Comparison of ENCODE assay signal across 23 cellular contexts in genomic region chr9:108972626-108973209, GRCh38. TPM values are rescaled to one million over a fixed set of nuclear protein-coding genes. Genes with fewer than 3 reads are reported as not detected.
DNase-seq lines count a peak whose midpoint lies in the region; ATAC-seq and TF ChIP-seq lines count a peak whose summit lies in the region.
"Had no signal": no experiment of that assay in that cellular context is flagged by ENCODE, and none has a peak within 500 bp of the region (broad histone marks: within the 10 kb centered on the region; RNA-seq: fewer than 3 reads in every experiment).

No MANE protein-coding gene starts in this region.

- no peaks in the 10 kb centered on the region for H3K27me3 ChIP-seq in adrenal gland
- H3K27me3 ChIP-seq: body of pancreas, tibial nerve had no signal

- H3K4me3 ChIP-seq in adrenal gland: no peak overlapping the region
- H3K4me3 ChIP-seq: A549, body of pancreas, prostate gland, tibial nerve had no signal

- intact Hi-C loops in adrenal gland (cut with DNase I): no loop called here

- H3K4me1 Mint-ChIP-seq in nephron: peaks cover 38% of the 10 kb centered on the region
- H3K4me1 Mint-ChIP-seq in activated T-cell treated with anti-CD3 and anti-CD28 coated beads, Interleukin-2, amount 50 U/mL, for 72 hours (ENCODE audit: low read depth): no peaks in the 10 kb centered on the region
- H3K4me1 Mint-ChIP-seq: T-cell had no signal

- peaks cover 0 to 56% of the 10 kb centered on the region in 2 donors for H3K36me3 ChIP-seq in adrenal gland (replicated peaks in 1 of 2)
- H3K36me3 ChIP-seq: prostate gland had no signal

- no peak for TF ChIP-seq POLR2A in adrenal gland (IDR thresholded peaks at IDR 0.05)

- no peaks in the 10 kb centered on the region for H3K9me3 ChIP-seq in adrenal gland (replicated peaks in 1 of 3)
- H3K9me3 ChIP-seq: A549, body of pancreas, prostate gland, tibial nerve had no signal

- peak overlapping the region; percentile 41 to 72 (median 72) for H3K27ac Mint-ChIP-seq in nephron
- no peak overlapping the region for H3K27ac Mint-ChIP-seq in activated T-cell treated with anti-CD3 and anti-CD28 coated beads, Interleukin-2, amount 50 U/mL, for 72 hours
- H3K27ac Mint-ChIP-seq: activated naive CD4-positive, alpha-beta T cell treated with anti-CD3 and anti-CD28 coated beads for 36 hours; dendritic cell treated with granulocyte-macrophage colony-stimulating factor and Interleukin-4, amounts not matched to agents 40 ng/mL and 50 ng/mL, for 4 days; T-cell had no signal

- peak overlapping the region in 3 of 5 donors; percentile 48 to 69 (median 61) for H3K27ac ChIP-seq in adrenal gland
- H3K27ac ChIP-seq: A549, body of pancreas, epithelial cell of prostate, prostate gland had no signal

- peaks cover 26 to 41% of the 10 kb centered on the region in 2 donors for H3K4me1 ChIP-seq in adrenal gland (replicated peaks in 1 of 2)
- H3K4me1 ChIP-seq: A549, prostate gland had no signal

- no peak for ATAC-seq in HG03457 (IDR thresholded peaks at IDR 0.05; ENCODE audit: unreplicated experiment)
- ATAC-seq in activated T-cell treated with anti-CD3 and anti-CD28 coated beads, Interleukin-2, amount 50 U/mL, for 72 hours (replicated peaks in 1 of 2): no peak
- ATAC-seq: A549, body of pancreas, T-cell had no signal

- no peak for TF ChIP-seq CTCF in adrenal gland (IDR thresholded peaks at IDR 0.05)
- no peak for TF ChIP-seq CTCF in nephron (IDR thresholded peaks at IDR 0.05; ENCODE audit: unreplicated experiment in 3 of 3)

- peak; percentile 3 for DNase-seq in AG08396 (ENCODE audit: low spot score)
- no peak for DNase-seq in adrenal gland
- DNase-seq in fibroblast of the conjunctiva (ENCODE audit: low read depth): peak; percentile 13
- no peak for DNase-seq in occipital lobe (lab: John Stamatoyannopoulos, UW)
- no peak for DNase-seq in cerebellar nuclear complex (lab: John Stamatoyannopoulos, UW)
- no peak for DNase-seq in activated T-cell treated with anti-CD3 and anti-CD28 coated beads, Interleukin-2, amount 50 U/mL, for 72 hours
- DNase-seq: activated CD4-positive, alpha-beta T cell treated with anti-CD3 and anti-CD28 coated beads, Interleukin-2, amount 50 U/mL, for 4 hours; activated naive CD4-positive, alpha-beta T cell treated with anti-CD3 and anti-CD28 coated beads for 36 hours; activated T-cell treated with anti-CD3 and anti-CD28 coated beads for 4 hours; body of pancreas; HCEC 1CT; hypothalamus; KG1; NCI-H2029 treated with DMSO at 0.1 percent for 48 hours; NCI-H524; T-cell had no signal

- peaks cover 2% of the 10 kb centered on the region for H3K9me3 Mint-ChIP-seq in nephron
- H3K9me3 Mint-ChIP-seq in activated T-cell treated with anti-CD3 and anti-CD28 coated beads, Interleukin-2, amount 50 U/mL, for 72 hours: peaks cover 3 to 7% of the 10 kb centered on the region in 2 donors

- WGBS in adrenal gland, 4 donors: 23 to 37% (median 32%) methylated on average over 2 of the region's 2 CpGs

- H3K36me3 Mint-ChIP-seq in nephron (ENCODE audit: low read depth): peaks cover 39% of the 10 kb centered on the region
- H3K36me3 Mint-ChIP-seq in activated T-cell treated with anti-CD3 and anti-CD28 coated beads, Interleukin-2, amount 50 U/mL, for 72 hours (ENCODE audit: insufficient read depth in 2 of 2): peaks cover 5 to 8% of the 10 kb centered on the region in 2 donors

- no peak overlapping the region for H3K4me3 Mint-ChIP-seq in nephron
- no peak overlapping the region for H3K4me3 Mint-ChIP-seq in activated T-cell treated with anti-CD3 and anti-CD28 coated beads, Interleukin-2, amount 50 U/mL, for 72 hours
- H3K4me3 Mint-ChIP-seq: activated naive CD4-positive, alpha-beta T cell treated with anti-CD3 and anti-CD28 coated beads for 36 hours; dendritic cell treated with granulocyte-macrophage colony-stimulating factor and Interleukin-4, amounts not matched to agents 40 ng/mL and 50 ng/mL, for 4 days; T-cell had no signal

- no peaks in the 10 kb centered on the region for H3K27me3 Mint-ChIP-seq in nephron (ENCODE audit: low read depth)
- no peaks in the 10 kb centered on the region for H3K27me3 Mint-ChIP-seq in activated T-cell treated with anti-CD3 and anti-CD28 coated beads, Interleukin-2, amount 50 U/mL, for 72 hours (ENCODE audit: low read depth)
- H3K27me3 Mint-ChIP-seq: dendritic cell treated with granulocyte-macrophage colony-stimulating factor and Interleukin-4, amounts not matched to agents 40 ng/mL and 50 ng/mL, for 4 days; T-cell had no signal

RNA-seq across cellular contexts. Expression of gene ABITRAM, which starts 38.5 kb away (rescaled TPM):
- total RNA-seq in adrenal gland (10 to 100 TPM in 5 of 8 donors, 1 to 10 TPM in 3; 3.5 to 20.2 (median 11.8) TPM), occipital lobe (8.9 TPM)
- 10 to 100 TPM; 13.2 to 33.0 (median 17.1) TPM for polyA plus RNA-seq in adrenal gland
- total RNA-seq in activated T-cell treated with anti-CD3 and anti-CD28 coated beads, Interleukin-2, amount 50 U/mL, for 72 hours: 10 to 100 TPM; 11.3 to 13.9 TPM

RNA-seq across cellular contexts. Expression of gene ELP1, which starts 38.8 kb away (rescaled TPM):
- total RNA-seq in adrenal gland: 100 to 1,000 TPM in 7 of 8 donors, 10 to 100 TPM in 1; 72.5 to 768 (median 147) TPM
- 100 to 1,000 TPM in 1 of 3 donors, 10 to 100 TPM in 2; 54.3 to 261 (median 63.5) TPM for polyA plus RNA-seq in adrenal gland
- total RNA-seq in occipital lobe: 52.7 TPM
- 10 to 100 TPM; 25.6 to 39.5 TPM for total RNA-seq in activated T-cell treated with anti-CD3 and anti-CD28 coated beads, Interleukin-2, amount 50 U/mL, for 72 hours

RNA-seq across cellular contexts. Expression of gene CTNNAL1, which starts 40.6 kb away (rescaled TPM):
- 100 to 1,000 TPM; 182 to 817 (median 463) TPM for total RNA-seq in adrenal gland
- 100 to 1,000 TPM; 280 to 429 (median 282) TPM for polyA plus RNA-seq in adrenal gland
- 14.0 TPM for total RNA-seq in occipital lobe
- 10 to 100 TPM; 17.9 to 22.1 TPM for total RNA-seq in activated T-cell treated with anti-CD3 and anti-CD28 coated beads, Interleukin-2, amount 50 U/mL, for 72 hours

Comparison
In these comparisons a context has a peak if more than half of its experiments do, and no peak if none do; other contexts are left out.
1. DNase-seq: peak in AG08396 (single experiment) and fibroblast of the conjunctiva (single experiment); none in adrenal gland (0 of 7), occipital lobe (single experiment), cerebellar nuclear complex (0 of 2) and activated T-cell treated with anti-CD3 and anti-CD28 coated beads, Interleukin-2, amount 50 U/mL, for 72 hours (0 of 2).
2. RNA of gene CTNNAL1, which starts 40.6 kb away (total RNA-seq): 182 to 817 TPM in adrenal gland; 17.9 to 22.1 TPM in activated T-cell treated with anti-CD3 and anti-CD28 coated beads, Interleukin-2, amount 50 U/mL, for 72 hours and 14.0 TPM in occipital lobe (single experiment); every median in the first group is over 4 times any median in the second.